10 cellular contexts compared by ENCODE assay signal in the genomic region with DNA sequence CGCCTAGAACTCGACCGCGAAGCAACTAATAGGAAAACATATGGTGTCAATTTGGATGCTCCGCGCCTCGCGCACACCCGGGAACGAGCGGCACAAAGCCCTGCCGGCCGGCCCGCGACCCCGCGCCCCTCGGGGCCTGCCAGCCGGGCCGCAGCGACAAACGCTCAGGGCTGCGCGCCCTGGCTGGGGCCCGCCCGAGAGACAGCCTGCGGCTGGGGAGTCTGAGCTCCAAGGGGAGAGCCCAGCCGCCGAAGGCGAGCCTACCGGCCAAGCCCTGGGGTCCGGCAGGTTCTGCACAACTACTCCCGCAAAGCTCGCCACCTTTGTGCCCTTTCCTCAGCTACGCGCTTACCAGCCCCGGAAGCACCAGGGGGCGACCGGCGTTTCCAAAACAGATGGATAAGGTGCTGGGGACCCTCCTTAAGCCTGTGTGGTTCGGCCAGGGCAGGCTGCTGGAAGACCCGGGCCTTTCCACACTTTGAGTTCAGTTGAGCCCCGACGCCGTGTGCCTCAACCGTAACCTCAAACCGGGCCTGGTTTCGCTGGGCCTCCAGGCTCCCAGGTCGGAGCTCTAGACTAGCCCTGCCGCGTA. TPM values are rescaled to one million over a fixed set of nuclear protein-coding genes. Genes with fewer than 3 reads are reported as not detected.
DNase-seq lines count a peak whose midpoint lies in the region; ATAC-seq, FAIRE-seq and TF ChIP-seq lines count a peak whose summit lies in the region.
"Had no signal": no experiment of that assay in that cellular context is flagged by ENCODE, and none has a peak within 500 bp of the region (broad histone marks: within the 10 kb centered on the region; RNA-seq: fewer than 3 reads in every experiment).

No MANE protein-coding gene starts in this region.

- intact Hi-C loops in OCI-LY7 (cut with micrococcal nuclease; ENCODE audit: unreplicated experiment) (no loop called here), ovary (cut with DNase I) (no loop called here), prostate gland (cut with DNase I) (no loop called here)

- no peak for ATAC-seq in GM21447 (IDR thresholded peaks at IDR 0.05; ENCODE audit: unreplicated experiment)

- no peak overlapping the region for H2AFZ ChIP-seq in OCI-LY7 (ENCODE audit: low read length)

- no peaks in the 10 kb centered on the region for H4K20me1 ChIP-seq in OCI-LY7 (ENCODE audit: insufficient read depth, low read length)

- H3K27me3 ChIP-seq in HUES48 (ENCODE audit: control insufficient read depth, insufficient read depth, low read length) (peaks cover 100% of the 10 kb centered on the region), ovary (peaks cover 6% of the 10 kb centered on the region), prostate gland (replicated peaks; ENCODE audit: insufficient read depth) (peaks cover 68% of the 10 kb centered on the region)

- H3K4me3 ChIP-seq in HUES48 (ENCODE audit: low read depth, low read length) = peak overlapping the region; percentile 47
- no peak overlapping the region for H3K4me3 ChIP-seq in OCI-LY7 (ENCODE audit: low read depth, low read length, poor library complexity, severe bottlenecking)
- no peak overlapping the region for H3K4me3 ChIP-seq in ovary
- H3K4me3 ChIP-seq in prostate gland = no peak overlapping the region

- H3K9ac ChIP-seq in HUES48 (ENCODE audit: low read depth, low read length) = no peak overlapping the region

- peak overlapping the region in 2 of 3 experiments; percentile 41 to 64 for H3K4me3 Mint-ChIP-seq in nephron

- DNase-seq in D721Med (ENCODE audit: insufficient read length, low spot score) = peak; percentile 23
- no peak for DNase-seq in OCI-LY7 (ENCODE audit: low spot score)
- no peak for DNase-seq in ovary
- no peak for DNase-seq in prostate gland (ENCODE audit: low spot score)
- DNase-seq: DND-41 had no signal

- H3K79me2 ChIP-seq in OCI-LY7 (ENCODE audit: insufficient read depth, low read depth, low read length) = no peaks in the 10 kb centered on the region

- no peaks in the 10 kb centered on the region for H3K9me3 ChIP-seq in HUES48 (ENCODE audit: control insufficient read depth, insufficient read depth, low read length)
- H3K9me3 ChIP-seq in OCI-LY7 (ENCODE audit: low read length) = no peaks in the 10 kb centered on the region
- no peaks in the 10 kb centered on the region for H3K9me3 ChIP-seq in ovary
- no peaks in the 10 kb centered on the region for H3K9me3 ChIP-seq in prostate gland

- TF ChIP-seq EP300 in ovary (IDR thresholded peaks at IDR 0.05) = no peak

- no peak overlapping the region for H3K27ac Mint-ChIP-seq in nephron

- H3K36me3 ChIP-seq in HUES48 (ENCODE audit: control insufficient read depth, insufficient read depth, low read length) = no peaks in the 10 kb centered on the region
- no peaks in the 10 kb centered on the region for H3K36me3 ChIP-seq in OCI-LY7 (ENCODE audit: insufficient read depth, low read length)
- no peaks in the 10 kb centered on the region for H3K36me3 ChIP-seq in ovary
- no peaks in the 10 kb centered on the region for H3K36me3 ChIP-seq in prostate gland

- H3K27ac ChIP-seq in HUES48 (ENCODE audit: low read depth, low read length) (no peak overlapping the region), cingulate gyrus (ENCODE audit: low read depth, low read length) (peak overlapping the region; percentile 65), OCI-LY7 (ENCODE audit: low read depth, low read length, poor library complexity, severe bottlenecking) (no peak overlapping the region), ovary (no peak overlapping the region), prostate gland (no peak overlapping the region)

- peaks cover 36% of the 10 kb centered on the region for H3K4me1 Mint-ChIP-seq in nephron

- 3 to 7% (median 7%) methylated on average over 43 to 51 of the region's 51 CpGs for WGBS in ovary, 3 donors
- WGBS in prostate gland = 7% methylated on average over 47 of the region's 51 CpGs

- no peak for TF ChIP-seq CTCF in D721Med (IDR thresholded peaks at IDR 0.05; ENCODE audit: insufficient read depth, missing control alignments)
- TF ChIP-seq CTCF in nephron (IDR thresholded peaks at IDR 0.05; ENCODE audit: unreplicated experiment in 3 of 3) = no peak
- no peak for TF ChIP-seq CTCF in OCI-LY7 (conservative IDR thresholded peaks at IDR 0.05; ENCODE audit: low read length)
- no peak for TF ChIP-seq CTCF in ovary (IDR thresholded peaks at IDR 0.05)
- TF ChIP-seq CTCF in prostate gland (IDR thresholded peaks at IDR 0.05) = no peak

- peaks cover 100% of the 10 kb centered on the region for H3K27me3 Mint-ChIP-seq in nephron (ENCODE audit: low read depth)

- H3K4me2 ChIP-seq in OCI-LY7 (ENCODE audit: low read length) = no peak overlapping the region

- no peaks in the 10 kb centered on the region for H3K36me3 Mint-ChIP-seq in nephron (ENCODE audit: low read depth)

- TF ChIP-seq POLR2A in ovary (IDR thresholded peaks at IDR 0.05) (no peak), prostate gland (IDR thresholded peaks at IDR 0.05) (no peak)

- CTCF ChIA-PET in OCI-LY7 (lab: Charles Lee; ENCODE audit: unreplicated experiment) = no interaction called here

- peaks cover 8% of the 10 kb centered on the region for H3K9me3 Mint-ChIP-seq in nephron

- POLR2A ChIA-PET in OCI-LY7 (lab: Charles Lee) = no interaction called here

- H3K4me1 ChIP-seq in HUES48 (ENCODE audit: control insufficient read depth, insufficient read depth, low read length) = peaks cover 67% of the 10 kb centered on the region
- no peaks in the 10 kb centered on the region for H3K4me1 ChIP-seq in OCI-LY7 (ENCODE audit: insufficient read depth, low read length, poor library complexity, severe bottlenecking)
- H3K4me1 ChIP-seq in ovary (ENCODE audit: insufficient read depth) = no peaks in the 10 kb centered on the region
- peaks cover 5% of the 10 kb centered on the region for H3K4me1 ChIP-seq in prostate gland (replicated peaks)

- BruUV-seq in OCI-LY7 (replicated peaks; lab: Mats Ljungman, UMichigan) = no TSS peak

- no peaks in the 10 kb centered on the region for H3K9me2 ChIP-seq in OCI-LY7 (ENCODE audit: insufficient read depth, low read length)

- no peak for FAIRE-seq in D721Med (lab: Jason Lieb, UNC)
- FAIRE-seq: colon had no signal

RNA-seq across cellular contexts. Expression of a gene that starts 6.0 kb away (rescaled TPM):
- not detected in 2 replicates for total RNA-seq in OCI-LY7 (2014; rRNA removed; shearing (Covaris generic))
- not detected in 2 replicates for total RNA-seq in OCI-LY7 (2022)
- not detected for total RNA-seq in ovary
- polyA plus RNA-seq in ovary = not detected
- under 1 TPM in 1 of 2 donors, not detected in 1; 0.80 TPM for total RNA-seq in prostate gland
